In genomic region chr11:78224906-78225420, GRCh38 we compare ENCODE assay signal across 17 cellular contexts.
"Had no signal": no experiment of that assay in that cellular context is flagged by ENCODE, and none has a peak within 500 bp of the region (broad histone marks: within the 10 kb centered on the region; RNA-seq: fewer than 3 reads in every experiment).

No MANE protein-coding gene starts in this region.

- H3K27ac Mint-ChIP-seq: activated naive CD8-positive, alpha-beta T cell; natural killer cell treated with Interleukin-12 subunit alpha and Interleukin-12 subunit beta and Interleukin-15 and Interleukin-18, amount 100 ng/mL, for 72 hours had no signal

- H3K27me3 Mint-ChIP-seq: activated naive CD8-positive, alpha-beta T cell; natural killer cell treated with Interleukin-12 subunit alpha and Interleukin-12 subunit beta and Interleukin-15 and Interleukin-18, amount 100 ng/mL, for 72 hours had no signal

- H3K36me3 Mint-ChIP-seq: natural killer cell treated with Interleukin-12 subunit alpha and Interleukin-12 subunit beta and Interleukin-15 and Interleukin-18, amount 100 ng/mL, for 72 hours had no signal

- DNase-seq: activated CD4-positive, alpha-beta T cell treated with anti-CD3 and anti-CD28 coated beads, Interleukin-2, amount 50 U/mL, for 48 hours; amygdala; body of pancreas; central memory CD4-positive, alpha-beta T cell; effector memory CD4-positive, alpha-beta T cell; foreskin melanocyte; kidney glomerular epithelial cell; mesendoderm; nucleus accumbens; stimulated activated CD4-positive, alpha-beta T cell treated with anti-CD3 and anti-CD28 coated beads, Interleukin-2, amount 100 ng/mL, for 48 hours; stimulated activated naive CD8-positive, alpha-beta T cell treated with anti-CD3 and anti-CD28 coated beads, Interleukin-15, Interleukin-2, amounts not matched to agents 100 U/mL and 50 U/mL, for 24 hours; transverse colon had no signal

- H3K4me3 Mint-ChIP-seq: activated naive CD8-positive, alpha-beta T cell; natural killer cell treated with Interleukin-12 subunit alpha and Interleukin-12 subunit beta and Interleukin-15 and Interleukin-18, amount 100 ng/mL, for 72 hours had no signal

- H3K4me1 ChIP-seq: body of pancreas had no signal

- H3K4me3 ChIP-seq: body of pancreas, transverse colon, vagina had no signal

- H3K9me3 Mint-ChIP-seq: natural killer cell treated with Interleukin-12 subunit alpha and Interleukin-12 subunit beta and Interleukin-15 and Interleukin-18, amount 100 ng/mL, for 72 hours had no signal

- H3K27ac ChIP-seq: body of pancreas, epithelial cell of prostate, transverse colon, vagina had no signal

- H3K27me3 ChIP-seq: body of pancreas, transverse colon, vagina had no signal

- ATAC-seq: body of pancreas; natural killer cell treated with Interleukin-12 subunit alpha and Interleukin-12 subunit beta and Interleukin-15 and Interleukin-18, amount 100 ng/mL, for 72 hours; SK-N-SH treated with all-trans-retinoic acid at 6 μM for 48 hours; stimulated activated naive CD8-positive, alpha-beta T cell treated with anti-CD3 and anti-CD28 coated beads, Interleukin-15, Interleukin-2, amounts not matched to agents 100 U/mL and 50 U/mL, for 24 hours had no signal
